In the genomic region with DNA sequence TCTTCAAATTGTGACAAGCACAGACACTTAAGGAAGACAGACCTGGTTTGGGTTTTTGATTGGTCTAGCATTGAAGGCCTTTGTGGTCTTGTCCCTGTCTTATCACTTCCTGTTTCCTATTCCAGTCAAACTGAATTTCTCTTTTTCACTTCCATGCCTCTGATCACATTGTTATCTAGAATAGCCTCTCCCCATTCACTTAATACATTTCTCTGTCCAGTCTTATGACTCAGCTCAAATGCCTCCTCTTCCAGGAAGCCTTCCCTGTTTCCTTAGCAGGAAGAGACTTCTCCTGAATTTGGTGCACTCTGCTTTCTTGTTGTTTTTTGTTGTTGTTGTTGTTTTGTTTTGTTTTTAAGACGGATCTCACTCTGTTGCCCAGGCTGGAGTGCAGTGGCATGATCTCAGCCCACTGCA, we compare ENCODE assay signal across 1 cellular context.
A peak's percentile ranks its signal among the peaks of the same experiment; 100 is the strongest.
TF ChIP-seq lines count a peak whose summit lies in the region.

No MANE protein-coding gene starts in this region.

TF ChIP-seq in K562, 482 proteins besides CTCF, POLR2A, EP300 and RAD21 (continued from another document and continues in another):
- peak; percentile 83 for TF ChIP-seq RBM25 (IDR thresholded peaks at IDR 0.05; ENCODE audit: low read depth, low read length, severe bottlenecking)
- no peak for TF ChIP-seq SLC30A9 (CRISPR knock-in tag; IDR thresholded peaks at IDR 0.05)
- peak; percentile 31; the same call in 1 of the 2 replicates for TF ChIP-seq GATA2 (CRISPR knock-in tag; IDR thresholded peaks at IDR 0.05)
- no peak for TF ChIP-seq NEUROD1 (IDR thresholded peaks at IDR 0.05; ENCODE audit: borderline replicate concordance, low read depth, low read length, partially characterized antibody)
- TF ChIP-seq, protein P1, sequence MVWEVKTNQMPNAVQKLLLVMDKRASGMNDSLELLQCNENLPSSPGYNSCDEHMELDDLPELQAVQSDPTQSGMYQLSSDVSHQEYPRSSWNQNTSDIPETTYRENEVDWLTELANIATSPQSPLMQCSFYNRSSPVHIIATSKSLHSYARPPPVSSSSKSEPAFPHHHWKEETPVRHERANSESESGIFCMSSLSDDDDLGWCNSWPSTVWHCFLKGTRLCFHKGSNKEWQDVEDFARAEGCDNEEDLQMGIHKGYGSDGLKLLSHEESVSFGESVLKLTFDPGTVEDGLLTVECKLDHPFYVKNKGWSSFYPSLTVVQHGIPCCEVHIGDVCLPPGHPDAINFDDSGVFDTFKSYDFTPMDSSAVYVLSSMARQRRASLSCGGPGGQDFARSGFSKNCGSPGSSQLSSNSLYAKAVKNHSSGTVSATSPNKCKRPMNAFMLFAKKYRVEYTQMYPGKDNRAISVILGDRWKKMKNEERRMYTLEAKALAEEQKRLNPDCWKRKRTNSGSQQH (CRISPR knock-in tag; IDR thresholded peaks at IDR 0.05) = 0 out of 2 replicates have a peak, but pooled peaks have one; percentile 71
- TF ChIP-seq MAZ (CRISPR knock-in tag; conservative IDR thresholded peaks at IDR 0.05 in 1 of 2, IDR thresholded peaks at IDR 0.05 in 1 of 2) = 0 out of 4 replicates have a peak, but pooled peaks of 1 of the 2 experiments have one; percentile 25
- TF ChIP-seq CHD4 (IDR thresholded peaks at IDR 0.05; ENCODE audit: insufficient read depth, insufficient replicate concordance, low read depth, low read length, poor library complexity, severe bottlenecking) = peak; percentile 71
- no peak for TF ChIP-seq NCOA2 (IDR thresholded peaks at IDR 0.05; ENCODE audit: partially characterized antibody in 2 of 2)
- no peak for TF ChIP-seq KAT8 (IDR thresholded peaks at IDR 0.05; ENCODE audit: low read depth)
- peak; percentile 62 for TF ChIP-seq ZNF121 (CRISPR knock-in tag; conservative IDR thresholded peaks at IDR 0.05)
- TF ChIP-seq ZC3H8 (IDR thresholded peaks at IDR 0.05) = no peak
- TF ChIP-seq HDAC1 (IDR thresholded peaks at IDR 0.05) = peak in 1 of 2 experiments; percentile 87; a peak in 2 of 4 replicates
- no peak for TF ChIP-seq BDP1 (IDR thresholded peaks at IDR 0.05; ENCODE audit: insufficient read depth, insufficient read length)
- no peak for TF ChIP-seq FOXK1 (CRISPR knock-in tag; IDR thresholded peaks at IDR 0.05; ENCODE audit: borderline replicate concordance)
- TF ChIP-seq EZH2 (IDR thresholded peaks at IDR 0.05; ENCODE audit: borderline replicate concordance, low read depth, low read length) = no peak
- TF ChIP-seq, protein P2, sequence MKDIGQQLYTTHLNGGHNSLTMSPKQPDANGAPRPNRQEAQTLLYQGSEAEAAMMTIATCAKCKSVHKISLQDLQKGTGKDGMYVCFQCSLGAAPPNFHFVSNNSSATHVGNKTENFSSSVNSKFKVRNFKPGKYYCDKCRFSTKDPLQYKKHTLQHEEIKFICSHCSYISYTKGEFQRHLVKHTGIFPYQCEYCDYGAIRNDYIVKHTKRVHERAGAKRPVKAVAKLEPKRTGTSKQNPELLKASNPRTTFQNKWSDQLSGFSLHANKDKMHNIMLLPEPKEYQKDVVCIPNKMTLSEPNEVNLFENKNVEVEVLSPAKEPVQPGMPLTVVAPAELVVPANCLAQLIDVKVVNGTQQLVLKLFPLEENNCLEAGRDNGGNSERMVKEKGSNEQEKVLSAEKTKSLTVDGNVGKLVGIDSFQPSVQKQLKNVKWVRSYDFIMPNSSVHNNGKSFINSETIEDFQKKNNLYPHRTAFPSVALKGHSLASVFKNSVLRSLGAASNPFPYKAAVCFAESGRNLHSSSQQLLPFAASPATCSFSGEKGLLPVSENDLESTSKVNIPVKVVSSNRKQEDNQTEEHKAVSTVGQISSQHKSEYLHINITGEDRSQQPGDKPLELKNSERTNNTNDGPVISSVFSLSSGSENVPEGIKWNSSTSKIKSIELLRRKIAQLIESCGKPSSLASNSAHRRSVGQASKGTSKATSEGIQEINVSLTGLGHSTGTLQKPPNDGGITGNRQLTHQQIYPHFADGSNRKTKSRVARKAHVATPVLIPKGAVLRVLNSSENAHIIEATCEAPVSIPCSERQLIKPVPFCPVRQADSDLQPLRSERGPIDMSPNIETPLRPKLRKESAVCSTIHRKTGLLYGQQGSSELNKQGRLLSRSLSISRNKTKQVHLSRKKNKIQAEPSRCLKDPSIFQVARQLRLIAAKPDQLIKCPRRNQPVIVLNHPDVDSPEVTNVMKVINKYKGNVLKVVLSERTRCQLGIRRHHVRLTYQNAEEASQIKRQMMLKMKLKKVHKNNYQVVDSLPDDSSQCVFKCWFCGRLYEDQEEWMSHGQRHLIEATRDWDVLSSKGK (CRISPR knock-in tag; IDR thresholded peaks at IDR 0.05) = no peak
- peak; percentile 87 for TF ChIP-seq HLTF (IDR thresholded peaks at IDR 0.05)
- TF ChIP-seq TSC22D4 (tag; IDR thresholded peaks at IDR 0.05) = no peak
- no peak for TF ChIP-seq KDM5B (IDR thresholded peaks at IDR 0.05; ENCODE audit: insufficient replicate concordance, low read depth, low read length)
- TF ChIP-seq XRCC4 (IDR thresholded peaks at IDR 0.05; ENCODE audit: extremely low read depth, insufficient read depth, insufficient read length) = no peak
- peak; percentile 85 for TF ChIP-seq CC2D1A (IDR thresholded peaks at IDR 0.05)
- TF ChIP-seq, protein P3, sequence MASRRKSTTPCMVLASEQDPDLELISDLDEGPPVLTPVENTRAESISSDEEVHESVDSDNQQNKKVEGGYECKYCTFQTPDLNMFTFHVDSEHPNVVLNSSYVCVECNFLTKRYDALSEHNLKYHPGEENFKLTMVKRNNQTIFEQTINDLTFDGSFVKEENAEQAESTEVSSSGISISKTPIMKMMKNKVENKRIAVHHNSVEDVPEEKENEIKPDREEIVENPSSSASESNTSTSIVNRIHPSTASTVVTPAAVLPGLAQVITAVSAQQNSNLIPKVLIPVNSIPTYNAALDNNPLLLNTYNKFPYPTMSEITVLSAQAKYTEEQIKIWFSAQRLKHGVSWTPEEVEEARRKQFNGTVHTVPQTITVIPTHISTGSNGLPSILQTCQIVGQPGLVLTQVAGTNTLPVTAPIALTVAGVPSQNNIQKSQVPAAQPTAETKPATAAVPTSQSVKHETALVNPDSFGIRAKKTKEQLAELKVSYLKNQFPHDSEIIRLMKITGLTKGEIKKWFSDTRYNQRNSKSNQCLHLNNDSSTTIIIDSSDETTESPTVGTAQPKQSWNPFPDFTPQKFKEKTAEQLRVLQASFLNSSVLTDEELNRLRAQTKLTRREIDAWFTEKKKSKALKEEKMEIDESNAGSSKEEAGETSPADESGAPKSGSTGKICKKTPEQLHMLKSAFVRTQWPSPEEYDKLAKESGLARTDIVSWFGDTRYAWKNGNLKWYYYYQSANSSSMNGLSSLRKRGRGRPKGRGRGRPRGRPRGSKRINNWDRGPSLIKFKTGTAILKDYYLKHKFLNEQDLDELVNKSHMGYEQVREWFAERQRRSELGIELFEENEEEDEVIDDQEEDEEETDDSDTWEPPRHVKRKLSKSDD (conservative IDR thresholded peaks at IDR 0.05; ENCODE audit: low read length) = no peak
- no peak for TF ChIP-seq PRPF4 (IDR thresholded peaks at IDR 0.05; ENCODE audit: insufficient read depth, low read depth, low read length, poor library complexity, severe bottlenecking)
- TF ChIP-seq GTF2E2 (tag; IDR thresholded peaks at IDR 0.05) = peak; percentile 47; the same call in 1 of the 2 replicates
- TF ChIP-seq, protein P4, sequence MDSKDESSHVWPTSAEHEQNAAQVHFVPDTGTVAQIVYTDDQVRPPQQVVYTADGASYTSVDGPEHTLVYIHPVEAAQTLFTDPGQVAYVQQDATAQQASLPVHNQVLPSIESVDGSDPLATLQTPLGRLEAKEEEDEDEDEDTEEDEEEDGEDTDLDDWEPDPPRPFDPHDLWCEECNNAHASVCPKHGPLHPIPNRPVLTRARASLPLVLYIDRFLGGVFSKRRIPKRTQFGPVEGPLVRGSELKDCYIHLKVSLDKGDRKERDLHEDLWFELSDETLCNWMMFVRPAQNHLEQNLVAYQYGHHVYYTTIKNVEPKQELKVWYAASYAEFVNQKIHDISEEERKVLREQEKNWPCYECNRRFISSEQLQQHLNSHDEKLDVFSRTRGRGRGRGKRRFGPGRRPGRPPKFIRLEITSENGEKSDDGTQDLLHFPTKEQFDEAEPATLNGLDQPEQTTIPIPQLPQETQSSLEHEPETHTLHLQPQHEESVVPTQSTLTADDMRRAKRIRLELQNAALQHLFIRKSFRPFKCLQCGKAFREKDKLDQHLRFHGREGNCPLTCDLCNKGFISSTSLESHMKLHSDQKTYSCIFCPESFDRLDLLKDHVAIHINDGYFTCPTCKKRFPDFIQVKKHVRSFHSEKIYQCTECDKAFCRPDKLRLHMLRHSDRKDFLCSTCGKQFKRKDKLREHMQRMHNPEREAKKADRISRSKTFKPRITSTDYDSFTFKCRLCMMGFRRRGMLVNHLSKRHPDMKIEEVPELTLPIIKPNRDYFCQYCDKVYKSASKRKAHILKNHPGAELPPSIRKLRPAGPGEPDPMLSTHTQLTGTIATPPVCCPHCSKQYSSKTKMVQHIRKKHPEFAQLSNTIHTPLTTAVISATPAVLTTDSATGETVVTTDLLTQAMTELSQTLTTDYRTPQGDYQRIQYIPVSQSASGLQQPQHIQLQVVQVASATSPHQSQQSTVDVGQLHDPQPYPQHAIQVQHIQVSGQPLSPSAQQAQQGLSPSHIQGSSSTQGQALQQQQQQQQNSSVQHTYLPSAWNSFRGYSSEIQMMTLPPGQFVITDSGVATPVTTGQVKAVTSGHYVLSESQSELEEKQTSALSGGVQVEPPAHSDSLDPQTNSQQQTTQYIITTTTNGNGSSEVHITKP (IDR thresholded peaks at IDR 0.05; ENCODE audit: partially characterized antibody) = peak; percentile 47
- TF ChIP-seq ZNF76 (CRISPR knock-in tag; IDR thresholded peaks at IDR 0.05; ENCODE audit: borderline replicate concordance) = no peak
- no peak for TF ChIP-seq YY1 (IDR thresholded peaks at IDR 0.05; ENCODE audit: borderline replicate concordance in 1 of 3, control insufficient read depth in 1 of 3, extremely low read depth in 1 of 3, insufficient read depth in 3 of 3, insufficient read length in 1 of 3, insufficient replicate concordance in 2 of 3, low read depth in 1 of 3, low read length in 2 of 3)
- TF ChIP-seq, protein P5, sequence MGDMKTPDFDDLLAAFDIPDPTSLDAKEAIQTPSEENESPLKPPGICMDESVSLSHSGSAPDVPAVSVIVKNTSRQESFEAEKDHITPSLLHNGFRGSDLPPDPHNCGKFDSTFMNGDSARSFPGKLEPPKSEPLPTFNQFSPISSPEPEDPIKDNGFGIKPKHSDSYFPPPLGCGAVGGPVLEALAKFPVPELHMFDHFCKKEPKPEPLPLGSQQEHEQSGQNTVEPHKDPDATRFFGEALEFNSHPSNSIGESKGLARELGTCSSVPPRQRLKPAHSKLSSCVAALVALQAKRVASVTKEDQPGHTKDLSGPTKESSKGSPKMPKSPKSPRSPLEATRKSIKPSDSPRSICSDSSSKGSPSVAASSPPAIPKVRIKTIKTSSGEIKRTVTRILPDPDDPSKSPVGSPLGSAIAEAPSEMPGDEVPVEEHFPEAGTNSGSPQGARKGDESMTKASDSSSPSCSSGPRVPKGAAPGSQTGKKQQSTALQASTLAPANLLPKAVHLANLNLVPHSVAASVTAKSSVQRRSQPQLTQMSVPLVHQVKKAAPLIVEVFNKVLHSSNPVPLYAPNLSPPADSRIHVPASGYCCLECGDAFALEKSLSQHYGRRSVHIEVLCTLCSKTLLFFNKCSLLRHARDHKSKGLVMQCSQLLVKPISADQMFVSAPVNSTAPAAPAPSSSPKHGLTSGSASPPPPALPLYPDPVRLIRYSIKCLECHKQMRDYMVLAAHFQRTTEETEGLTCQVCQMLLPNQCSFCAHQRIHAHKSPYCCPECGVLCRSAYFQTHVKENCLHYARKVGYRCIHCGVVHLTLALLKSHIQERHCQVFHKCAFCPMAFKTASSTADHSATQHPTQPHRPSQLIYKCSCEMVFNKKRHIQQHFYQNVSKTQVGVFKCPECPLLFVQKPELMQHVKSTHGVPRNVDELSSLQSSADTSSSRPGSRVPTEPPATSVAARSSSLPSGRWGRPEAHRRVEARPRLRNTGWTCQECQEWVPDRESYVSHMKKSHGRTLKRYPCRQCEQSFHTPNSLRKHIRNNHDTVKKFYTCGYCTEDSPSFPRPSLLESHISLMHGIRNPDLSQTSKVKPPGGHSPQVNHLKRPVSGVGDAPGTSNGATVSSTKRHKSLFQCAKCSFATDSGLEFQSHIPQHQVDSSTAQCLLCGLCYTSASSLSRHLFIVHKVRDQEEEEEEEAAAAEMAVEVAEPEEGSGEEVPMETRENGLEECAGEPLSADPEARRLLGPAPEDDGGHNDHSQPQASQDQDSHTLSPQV (IDR thresholded peaks at IDR 0.05) = peak; percentile 56
- no peak for TF ChIP-seq SMAD2 (IDR thresholded peaks at IDR 0.05; ENCODE audit: low read depth, low read length)
- TF ChIP-seq ZNF24 (IDR thresholded peaks at IDR 0.05) = peak; percentile 32; the same call in 1 of the 2 replicates
- TF ChIP-seq MBD2 (IDR thresholded peaks at IDR 0.05; ENCODE audit: borderline replicate concordance, low read depth) = 0 out of 2 replicates have a peak, but pooled peaks have one; percentile 25
- TF ChIP-seq, protein P6, sequence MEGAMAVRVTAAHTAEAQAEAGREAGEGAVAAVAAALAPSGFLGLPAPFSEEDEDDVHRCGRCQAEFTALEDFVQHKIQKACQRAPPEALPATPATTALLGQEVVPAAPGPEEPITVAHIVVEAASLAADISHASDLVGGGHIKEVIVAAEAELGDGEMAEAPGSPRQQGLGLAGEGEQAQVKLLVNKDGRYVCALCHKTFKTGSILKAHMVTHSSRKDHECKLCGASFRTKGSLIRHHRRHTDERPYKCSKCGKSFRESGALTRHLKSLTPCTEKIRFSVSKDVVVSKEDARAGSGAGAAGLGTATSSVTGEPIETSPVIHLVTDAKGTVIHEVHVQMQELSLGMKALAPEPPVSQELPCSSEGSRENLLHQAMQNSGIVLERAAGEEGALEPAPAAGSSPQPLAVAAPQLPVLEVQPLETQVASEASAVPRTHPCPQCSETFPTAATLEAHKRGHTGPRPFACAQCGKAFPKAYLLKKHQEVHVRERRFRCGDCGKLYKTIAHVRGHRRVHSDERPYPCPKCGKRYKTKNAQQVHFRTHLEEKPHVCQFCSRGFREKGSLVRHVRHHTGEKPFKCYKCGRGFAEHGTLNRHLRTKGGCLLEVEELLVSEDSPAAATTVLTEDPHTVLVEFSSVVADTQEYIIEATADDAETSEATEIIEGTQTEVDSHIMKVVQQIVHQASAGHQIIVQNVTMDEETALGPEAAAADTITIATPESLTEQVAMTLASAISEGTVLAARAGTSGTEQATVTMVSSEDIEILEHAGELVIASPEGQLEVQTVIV (CRISPR knock-in tag; IDR thresholded peaks at IDR 0.05; ENCODE audit: borderline replicate concordance) = no peak
- 0 out of 2 replicates have a peak, but pooled peaks have one; percentile 13 for TF ChIP-seq MYC (IDR thresholded peaks at IDR 0.05; ENCODE audit: low read depth, low read length)
- no peak for TF ChIP-seq MYC (CRISPR knock-in tag; IDR thresholded peaks at IDR 0.05; ENCODE audit: borderline replicate concordance, low read depth)
- TF ChIP-seq ETV1 (tag; conservative IDR thresholded peaks at IDR 0.05; ENCODE audit: low read depth) = peak; percentile 75; the same call in 1 of the 2 replicates
- TF ChIP-seq, protein P7, sequence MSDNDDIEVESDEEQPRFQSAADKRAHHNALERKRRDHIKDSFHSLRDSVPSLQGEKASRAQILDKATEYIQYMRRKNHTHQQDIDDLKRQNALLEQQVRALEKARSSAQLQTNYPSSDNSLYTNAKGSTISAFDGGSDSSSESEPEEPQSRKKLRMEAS (CRISPR knock-in tag; IDR thresholded peaks at IDR 0.05) = no peak
- TF ChIP-seq SREBF2 (CRISPR knock-in tag; IDR thresholded peaks at IDR 0.05) = no peak
- TF ChIP-seq ZNF174 (CRISPR knock-in tag; IDR thresholded peaks at IDR 0.05) = no peak
- peak; percentile 79 for TF ChIP-seq C11orf30 (IDR thresholded peaks at IDR 0.05; ENCODE audit: low read depth)
- TF ChIP-seq RBM14 (IDR thresholded peaks at IDR 0.05; ENCODE audit: borderline replicate concordance, insufficient read depth, low read depth, low read length) = no peak
- 0 out of 2 replicates have a peak, but pooled peaks have one; percentile 15 for TF ChIP-seq PHB2 (IDR thresholded peaks at IDR 0.05; ENCODE audit: low read depth)
- TF ChIP-seq HDGF (IDR thresholded peaks at IDR 0.05) = peak; percentile 98
